ENCODE assay signal across 1 cellular context in the genomic region with DNA sequence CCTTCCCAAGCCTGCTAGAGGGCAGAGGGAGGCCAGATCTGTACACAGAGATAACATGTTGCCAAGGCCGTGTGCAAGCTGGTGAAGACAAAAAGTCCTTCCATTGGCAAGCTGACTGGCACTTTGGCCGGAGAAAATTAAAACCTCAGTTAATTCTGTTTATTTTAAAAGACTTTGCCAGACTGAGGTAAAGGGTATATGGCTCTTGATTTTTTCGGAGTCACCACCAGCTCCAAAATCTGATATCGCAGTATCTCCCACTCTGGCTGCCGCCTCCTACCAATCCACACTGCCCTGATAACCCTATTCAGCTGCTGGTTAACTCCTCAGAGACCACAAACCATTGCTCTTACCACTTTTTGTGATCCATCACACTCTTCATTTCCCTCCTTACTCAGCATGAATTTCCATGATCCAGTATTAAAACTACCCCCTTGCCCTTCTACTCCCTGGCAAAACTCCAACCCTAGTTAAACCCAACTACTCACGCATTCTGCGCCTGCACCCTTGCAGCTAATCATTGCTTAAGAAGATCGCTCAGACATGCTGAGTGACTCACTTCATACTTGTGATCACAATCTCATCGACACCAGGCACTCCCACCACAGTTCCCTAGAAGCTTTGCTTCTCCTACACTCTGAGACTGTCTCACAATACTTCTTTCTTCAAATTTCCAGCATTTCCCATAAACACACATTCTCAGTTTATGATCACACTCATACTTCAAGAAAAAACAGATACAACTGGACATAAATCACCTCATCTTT.
TF ChIP-seq lines count a peak whose summit lies in the region.

No MANE protein-coding gene starts in this region.

TF ChIP-seq in K562, 482 proteins besides CTCF, POLR2A, EP300 and RAD21 (continued from another document and continues in another):
- TF ChIP-seq ZBTB40 (IDR thresholded peaks at IDR 0.05) (0 out of 2 replicates have a peak, but pooled peaks have one; percentile 28), ZBTB40 (CRISPR knock-in tag; IDR thresholded peaks at IDR 0.05) (no peak), MAFG (tag; conservative IDR thresholded peaks at IDR 0.05) (peak; percentile 78; the same call in 1 of the 2 replicates), CAMTA2 (CRISPR knock-in tag; conservative IDR thresholded peaks at IDR 0.05) (no peak), HNRNPLL (IDR thresholded peaks at IDR 0.05; ENCODE audit: low read depth, low read length, poor library complexity, severe bottlenecking) (peak; percentile 94), SIN3A (IDR thresholded peaks at IDR 0.05; ENCODE audit: borderline replicate concordance in 2 of 2, control insufficient read depth in 1 of 2, low read depth in 2 of 2, low read length in 2 of 2) (no peak), ZNF696 (CRISPR knock-in tag; conservative IDR thresholded peaks at IDR 0.05) (no peak), NR2C1 (IDR thresholded peaks at IDR 0.05) (no peak), NR2C1 (tag; IDR thresholded peaks at IDR 0.05) (peak; percentile 45; the same call in 1 of the 2 replicates), BACH1 (tag; IDR thresholded peaks at IDR 0.05) (peak; percentile 80), GABPB1 (CRISPR knock-in tag; IDR thresholded peaks at IDR 0.05) (0 out of 2 replicates have a peak, but pooled peaks have one; percentile 39), ZFPM2 (CRISPR knock-in tag; IDR thresholded peaks at IDR 0.05) (0 out of 2 replicates have a peak, but pooled peaks have one; percentile 31), MEF2D (tag; conservative IDR thresholded peaks at IDR 0.05; ENCODE audit: low read depth) (peak; percentile 32; the same call in 1 of the 2 replicates), ZNF232 (CRISPR knock-in tag; IDR thresholded peaks at IDR 0.05) (0 out of 2 replicates have a peak, but pooled peaks have one; percentile 21), HES1 (IDR thresholded peaks at IDR 0.05; ENCODE audit: low read depth) (peak; percentile 99), CHD4 (IDR thresholded peaks at IDR 0.05; ENCODE audit: insufficient read depth, insufficient replicate concordance, low read depth, low read length, poor library complexity, severe bottlenecking) (peak; percentile 48), ZKSCAN1 (IDR thresholded peaks at IDR 0.05; ENCODE audit: low read depth, low read length) (0 out of 2 replicates have a peak, but pooled peaks have one; percentile 7), SP2 (IDR thresholded peaks at IDR 0.05; ENCODE audit: extremely low read depth, low read depth, low read length, poor library complexity, severe bottlenecking) (no peak), C11orf30 (IDR thresholded peaks at IDR 0.05; ENCODE audit: low read depth) (peak; percentile 62; the same call in 1 of the 2 replicates), FOSL1 (tag; conservative IDR thresholded peaks at IDR 0.05) (peak; percentile 99), PBX2 (CRISPR knock-in tag; IDR thresholded peaks at IDR 0.05; ENCODE audit: low read depth) (no peak), PBX2 (tag; conservative IDR thresholded peaks at IDR 0.05; ENCODE audit: low read depth) (peak; percentile 72), ERF (CRISPR knock-in tag; IDR thresholded peaks at IDR 0.05) (no peak; the same call in none of the 2 replicates), NEUROD1 (IDR thresholded peaks at IDR 0.05; ENCODE audit: borderline replicate concordance, low read depth, low read length, partially characterized antibody) (peak; percentile 63), BHLHE40 (IDR thresholded peaks at IDR 0.05; ENCODE audit: low read length) (peak; percentile 80), TCF3 (CRISPR knock-in tag; IDR thresholded peaks at IDR 0.05) (peak; percentile 43), CEBPB (tag; IDR thresholded peaks at IDR 0.05) (peak; percentile 90), RNF2 (IDR thresholded peaks at IDR 0.05) (peak; percentile 79), TARDBP (IDR thresholded peaks at IDR 0.05) (peak; percentile 23; the same call in 1 of the 2 replicates), HNRNPH1 (optimal IDR thresholded peaks at IDR 0.05; ENCODE audit: low read depth, low read length) (no peak), CTBP1 (IDR thresholded peaks at IDR 0.05; ENCODE audit: borderline replicate concordance) (peak; percentile 86; the same call in 1 of the 2 replicates), ZNF75A (CRISPR knock-in tag; IDR thresholded peaks at IDR 0.05) (no peak), MIER1 (IDR thresholded peaks at IDR 0.05; ENCODE audit: low read depth) (peak; percentile 39; the same call in 1 of the 2 replicates), HDAC2 (IDR thresholded peaks at IDR 0.05) (peak; percentile 98), CGGBP1 (CRISPR knock-in tag; IDR thresholded peaks at IDR 0.05) (0 out of 2 replicates have a peak, but pooled peaks have one; percentile 17), NRF1 (conservative IDR thresholded peaks at IDR 0.05 in 1 of 2, IDR thresholded peaks at IDR 0.05 in 1 of 2) (peak; percentile 61 to 72), ATF1 (CRISPR knock-in tag; IDR thresholded peaks at IDR 0.05) (no peak), ATF1 (tag; IDR thresholded peaks at IDR 0.05) (peak; percentile 72), JUND (IDR thresholded peaks at IDR 0.05; ENCODE audit: borderline replicate concordance, low read depth, low read length) (peak; percentile 97), JUND (tag; IDR thresholded peaks at IDR 0.05; ENCODE audit: borderline replicate concordance, low read depth, low read length) (peak; percentile 94; the same call in 2 of the 3 replicates)
- TF ChIP-seq, protein P1, sequence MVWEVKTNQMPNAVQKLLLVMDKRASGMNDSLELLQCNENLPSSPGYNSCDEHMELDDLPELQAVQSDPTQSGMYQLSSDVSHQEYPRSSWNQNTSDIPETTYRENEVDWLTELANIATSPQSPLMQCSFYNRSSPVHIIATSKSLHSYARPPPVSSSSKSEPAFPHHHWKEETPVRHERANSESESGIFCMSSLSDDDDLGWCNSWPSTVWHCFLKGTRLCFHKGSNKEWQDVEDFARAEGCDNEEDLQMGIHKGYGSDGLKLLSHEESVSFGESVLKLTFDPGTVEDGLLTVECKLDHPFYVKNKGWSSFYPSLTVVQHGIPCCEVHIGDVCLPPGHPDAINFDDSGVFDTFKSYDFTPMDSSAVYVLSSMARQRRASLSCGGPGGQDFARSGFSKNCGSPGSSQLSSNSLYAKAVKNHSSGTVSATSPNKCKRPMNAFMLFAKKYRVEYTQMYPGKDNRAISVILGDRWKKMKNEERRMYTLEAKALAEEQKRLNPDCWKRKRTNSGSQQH (CRISPR knock-in tag; IDR thresholded peaks at IDR 0.05) = peak; percentile 73; the same call in 1 of the 2 replicates
- TF ChIP-seq, protein P2, sequence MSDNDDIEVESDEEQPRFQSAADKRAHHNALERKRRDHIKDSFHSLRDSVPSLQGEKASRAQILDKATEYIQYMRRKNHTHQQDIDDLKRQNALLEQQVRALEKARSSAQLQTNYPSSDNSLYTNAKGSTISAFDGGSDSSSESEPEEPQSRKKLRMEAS (CRISPR knock-in tag; IDR thresholded peaks at IDR 0.05) = no peak
- TF ChIP-seq, protein P3, sequence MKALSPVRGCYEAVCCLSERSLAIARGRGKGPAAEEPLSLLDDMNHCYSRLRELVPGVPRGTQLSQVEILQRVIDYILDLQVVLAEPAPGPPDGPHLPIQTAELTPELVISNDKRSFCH (CRISPR knock-in tag; IDR thresholded peaks at IDR 0.05) = no peak
- TF ChIP-seq, protein P3 (tag; IDR thresholded peaks at IDR 0.05) = peak; percentile 59; the same call in 1 of the 2 replicates
- TF ChIP-seq, protein P4, sequence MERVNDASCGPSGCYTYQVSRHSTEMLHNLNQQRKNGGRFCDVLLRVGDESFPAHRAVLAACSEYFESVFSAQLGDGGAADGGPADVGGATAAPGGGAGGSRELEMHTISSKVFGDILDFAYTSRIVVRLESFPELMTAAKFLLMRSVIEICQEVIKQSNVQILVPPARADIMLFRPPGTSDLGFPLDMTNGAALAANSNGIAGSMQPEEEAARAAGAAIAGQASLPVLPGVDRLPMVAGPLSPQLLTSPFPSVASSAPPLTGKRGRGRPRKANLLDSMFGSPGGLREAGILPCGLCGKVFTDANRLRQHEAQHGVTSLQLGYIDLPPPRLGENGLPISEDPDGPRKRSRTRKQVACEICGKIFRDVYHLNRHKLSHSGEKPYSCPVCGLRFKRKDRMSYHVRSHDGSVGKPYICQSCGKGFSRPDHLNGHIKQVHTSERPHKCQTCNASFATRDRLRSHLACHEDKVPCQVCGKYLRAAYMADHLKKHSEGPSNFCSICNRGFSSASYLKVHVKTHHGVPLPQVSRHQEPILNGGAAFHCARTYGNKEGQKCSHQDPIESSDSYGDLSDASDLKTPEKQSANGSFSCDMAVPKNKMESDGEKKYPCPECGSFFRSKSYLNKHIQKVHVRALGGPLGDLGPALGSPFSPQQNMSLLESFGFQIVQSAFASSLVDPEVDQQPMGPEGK (CRISPR knock-in tag; IDR thresholded peaks at IDR 0.05; ENCODE audit: borderline replicate concordance) = peak; percentile 41; the same call in 1 of the 2 replicates
